Comparison of ENCODE assay signal across 10 cellular contexts in genomic region chr2:149068996-149069888, GRCh38. TPM values are rescaled to one million over a fixed set of nuclear protein-coding genes. Genes with fewer than 3 reads are reported as not detected.
A peak's percentile ranks its signal among the peaks of the same experiment; 100 is the strongest.
DNase-seq lines count a peak whose midpoint lies in the region; ATAC-seq and TF ChIP-seq lines count a peak whose summit lies in the region.
"Had no signal": no experiment of that assay in that cellular context is flagged by ENCODE, and none has a peak within 500 bp of the region (broad histone marks: within the 10 kb centered on the region; RNA-seq: fewer than 3 reads in every experiment).

No MANE protein-coding gene starts in this region.

- intact Hi-C loops in activated CD8-positive, alpha-beta T cell treated with anti-CD3 and anti-CD28 coated beads for 36 hours (cut with micrococcal nuclease) = no loop called here

- ATAC-seq in activated CD8-positive, alpha-beta T cell treated with anti-CD3 and anti-CD28 coated beads for 36 hours = peak; percentile 92
- ATAC-seq in GM18520 (IDR thresholded peaks at IDR 0.05; ENCODE audit: unreplicated experiment) = no peak
- no peak for ATAC-seq in GM19023 (IDR thresholded peaks at IDR 0.05; ENCODE audit: unreplicated experiment)

- peaks cover 15% of the 10 kb centered on the region for H3K4me1 Mint-ChIP-seq in activated CD8-positive, alpha-beta T cell treated with anti-CD3 and anti-CD28 coated beads for 36 hours (ENCODE audit: low read depth)

- peaks cover 20% of the 10 kb centered on the region for H3K27me3 Mint-ChIP-seq in activated CD8-positive, alpha-beta T cell treated with anti-CD3 and anti-CD28 coated beads for 36 hours

- H3K27ac Mint-ChIP-seq in activated CD8-positive, alpha-beta T cell treated with anti-CD3 and anti-CD28 coated beads for 36 hours = no peak overlapping the region

- POLR2A ChIA-PET in activated CD8-positive, alpha-beta T cell treated with anti-CD3 and anti-CD28 coated beads for 36 hours (lab: Charles Lee) = no interaction called here
- POLR2A ChIA-PET in HEK293T (lab: Yijun Ruan, JAX) = no interaction called here

- CTCF ChIA-PET in activated CD8-positive, alpha-beta T cell treated with anti-CD3 and anti-CD28 coated beads for 36 hours (lab: Charles Lee) = no interaction called here
- CTCF ChIA-PET in HEK293T (lab: Yijun Ruan, JAX) = no interaction called here

- peak; percentile 78 to 82 for DNase-seq in AML-193 (lab: John Stamatoyannopoulos, UW)
- peak; percentile 89 for DNase-seq in LHCN-M2 (ENCODE audit: low read depth)
- peak; percentile 57 for DNase-seq in activated CD8-positive, alpha-beta T cell treated with anti-CD3 and anti-CD28 coated beads for 36 hours
- peak; percentile 85 for DNase-seq in iris pigment epithelial cell (ENCODE audit: low read depth)
- no peak for DNase-seq in NCI-H345 treated with DMSO at 0.1 percent for 48 hours (lab: John Stamatoyannopoulos, UW; ENCODE audit: unreplicated experiment)
- no peak for DNase-seq in HEK293T (ENCODE audit: extremely low spot score)
- DNase-seq: islet precursor cell, NCI-H82 had no signal

- TF ChIP-seq CTCF in activated CD8-positive, alpha-beta T cell treated with anti-CD3 and anti-CD28 coated beads for 36 hours (IDR thresholded peaks at IDR 0.05) = no peak

- peaks cover 1% of the 10 kb centered on the region for H3K9me3 Mint-ChIP-seq in activated CD8-positive, alpha-beta T cell treated with anti-CD3 and anti-CD28 coated beads for 36 hours

- H3K36me3 Mint-ChIP-seq in activated CD8-positive, alpha-beta T cell treated with anti-CD3 and anti-CD28 coated beads for 36 hours (ENCODE audit: low read depth) = no peaks in the 10 kb centered on the region

- H3K4me3 Mint-ChIP-seq in activated CD8-positive, alpha-beta T cell treated with anti-CD3 and anti-CD28 coated beads for 36 hours = no peak overlapping the region

TF ChIP-seq in HEK293T, 16 proteins besides CTCF, POLR2A, EP300 and RAD21:
- no peak for TF ChIP-seq ZNF384 (IDR thresholded peaks at IDR 0.05)
- TF ChIP-seq HDGF (IDR thresholded peaks at IDR 0.05; ENCODE audit: borderline replicate concordance) = no peak
- TF ChIP-seq SP1 (IDR thresholded peaks at IDR 0.05) = no peak
- TF ChIP-seq NFRKB (IDR thresholded peaks at IDR 0.05) = no peak

RNA-seq across cellular contexts. Expression of gene LYPD6B, which starts 30.7 kb away (rescaled TPM):
- total RNA-seq in LHCN-M2 (2014; rRNA removed) = 12.1 and 14.6 TPM in 2 replicates
- polyA plus RNA-seq in LHCN-M2 (2012) = 41.3 TPM
- not detected for total RNA-seq in activated CD8-positive, alpha-beta T cell treated with anti-CD3 and anti-CD28 coated beads for 36 hours

Comparison
In these comparisons a context has a peak if more than half of its experiments do, and no peak if none do; other contexts are left out.
1. DNase-seq: peak in AML-193 (2 of 2), LHCN-M2 (single experiment), activated CD8-positive, alpha-beta T cell treated with anti-CD3 and anti-CD28 coated beads for 36 hours (single experiment) and iris pigment epithelial cell (single experiment); none in NCI-H345 treated with DMSO at 0.1 percent for 48 hours (single experiment) and HEK293T (single experiment).
2. RNA of gene LYPD6B, which starts 30.7 kb away (total RNA-seq): 12.1 to 14.6 TPM in LHCN-M2; not detected in activated CD8-positive, alpha-beta T cell treated with anti-CD3 and anti-CD28 coated beads for 36 hours; every median in the first group is over 10 times any median in the second.